8 cellular contexts compared by ENCODE assay signal in the genomic region with DNA sequence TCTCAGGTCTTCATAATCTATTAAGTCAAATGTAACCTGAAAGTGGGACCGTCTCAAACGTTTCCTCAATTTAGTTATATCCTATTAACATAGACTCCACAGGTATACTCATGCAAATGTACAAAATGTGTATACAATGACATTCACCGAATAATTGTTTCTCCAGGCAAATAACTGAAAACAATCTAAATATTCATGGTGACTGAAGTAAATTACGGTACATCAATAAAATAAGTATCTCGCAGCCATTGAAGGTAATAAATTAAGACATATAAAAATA. TPM values are rescaled to one million over a fixed set of nuclear protein-coding genes. Genes with fewer than 3 reads are reported as not detected.
DNase-seq lines count a peak whose midpoint lies in the region; ATAC-seq and TF ChIP-seq lines count a peak whose summit lies in the region.

No MANE protein-coding gene starts in this region.

- H3K27me3 Mint-ChIP-seq in brain: peaks cover 16% of the 10 kb centered on the region

- H3K4me1 ChIP-seq in heart right ventricle (peaks cover 0 to 32% (median 27%) of the 10 kb centered on the region in 9 donors), mesodermal cell (ENCODE audit: control insufficient read depth, insufficient read depth, low read length, poor library complexity, severe bottlenecking) (peaks cover 10% of the 10 kb centered on the region), vagina (peaks cover 22% of the 10 kb centered on the region)

- peak overlapping the region; percentile 89 to 100 (median 99) for H3K27ac Mint-ChIP-seq in brain

- H3K27ac ChIP-seq in heart right ventricle: peak overlapping the region in 9 of 10 donors; percentile 46 to 87 (median 75)
- H3K27ac ChIP-seq in mesodermal cell (ENCODE audit: low read depth, low read length, severe bottlenecking): peak overlapping the region; percentile 94
- H3K27ac ChIP-seq in vagina: peak overlapping the region; percentile 61

- H3K9me3 Mint-ChIP-seq in brain: peaks cover 0 to 3% (median 2%) of the 10 kb centered on the region in 5 experiments

- intact Hi-C loops in heart right ventricle (cut with DNase I) (loop anchor here in 3 of 10 donors (5.0 to 10.0 kb wide), 2 partner anchors 151 to 158 kb away; no protein-coding TSS in a partner anchor), Right ventricle myocardium inferior (cut with DNase I) (loop anchor here (1.0 to 10.0 kb wide), 3 partner anchors 32 to 158 kb away; a partner anchor contains a TSS), vagina (cut with DNase I) (loop anchor here (10.0 kb wide), 2 partner anchors 158 to 1088 kb away; no protein-coding TSS in a partner anchor)

- H3K27me3 ChIP-seq in heart right ventricle (no peaks in the 10 kb centered on the region), vagina (no peaks in the 10 kb centered on the region)

- no peak for ATAC-seq in heart right ventricle
- ATAC-seq in Right ventricle myocardium inferior: no peak
- ATAC-seq in GM18907 (IDR thresholded peaks at IDR 0.05; ENCODE audit: unreplicated experiment): no peak

- no peak for DNase-seq in heart right ventricle
- no peak for DNase-seq in Right ventricle myocardium inferior (ENCODE audit: missing footprints)
- DNase-seq in vagina (ENCODE audit: extremely low spot score in 2 of 2): no peak
- DNase-seq in AG08395 (ENCODE audit: low spot score): no peak
- no peak for DNase-seq in AG20443 (ENCODE audit: low spot score)

- H3K36me3 Mint-ChIP-seq in brain: peaks cover 55% of the 10 kb centered on the region

- WGBS in heart right ventricle, 2 donors: 1% methylated on average over 5 of the region's 5 CpGs
- WGBS in mesodermal cell (ENCODE audit: insufficient coverage in 2 of 2), 2 experiments: no CpG with 5 or more reads among the region's 5 CpGs

- H3K4me1 Mint-ChIP-seq in brain: peaks cover 57% of the 10 kb centered on the region

- H3K36me3 ChIP-seq in heart right ventricle (peaks cover 0 to 40% (median 12%) of the 10 kb centered on the region in 9 donors), mesodermal cell (ENCODE audit: control insufficient read depth, insufficient read depth, low read length) (peaks cover 39% of the 10 kb centered on the region), vagina (peaks cover 0 to 15% of the 10 kb centered on the region in 2 donors)

- no peak for TF ChIP-seq CTCF in heart right ventricle (IDR thresholded peaks at IDR 0.05)
- no peak for TF ChIP-seq CTCF in brain (conservative IDR thresholded peaks at IDR 0.05)
- no peak for TF ChIP-seq CTCF in vagina (IDR thresholded peaks at IDR 0.05)

- H3K4me3 Mint-ChIP-seq in brain: peak overlapping the region; percentile 93 to 100 (median 96)

- H3K9me3 ChIP-seq in heart right ventricle (no peaks in the 10 kb centered on the region), mesodermal cell (ENCODE audit: control insufficient read depth, low read length) (no peaks in the 10 kb centered on the region), vagina (no peaks in the 10 kb centered on the region)

- H3K4me3 ChIP-seq in heart right ventricle: peak overlapping the region; percentile 60 to 92 (median 78)
- H3K4me3 ChIP-seq in mesodermal cell (ENCODE audit: extremely low read depth, insufficient read depth, low read length, poor library complexity, severe bottlenecking): peak overlapping the region; percentile 78
- peak overlapping the region; percentile 72 to 74 for H3K4me3 ChIP-seq in vagina

- TF ChIP-seq POLR2A in vagina (IDR thresholded peaks at IDR 0.05): no peak

RNA-seq across cellular contexts. Expression of a gene that starts 0.5 kb away (rescaled TPM):
- total RNA-seq in heart right ventricle: 10 to 100 TPM; 48.0 to 79.6 (median 62.7) TPM
- polyA plus RNA-seq in heart right ventricle: 10 to 100 TPM in 1 of 2 donors, 1 to 10 TPM in 1; 9.0 to 54.7 TPM
- 54.7 TPM for total RNA-seq in Right ventricle myocardium inferior
- polyA plus RNA-seq in brain (ENCODE audit: insufficient read depth, low read depth, low replicate concordance): 41.7 TPM
- polyA plus RNA-seq in mesodermal cell (2013, experiment 1 of 2): 144 TPM
- 143 TPM for polyA plus RNA-seq in mesodermal cell (2013, experiment 2 of 2)
- total RNA-seq in vagina: 63.8 TPM

RNA-seq across cellular contexts. Expression of a gene that starts 32.1 kb away (rescaled TPM):
- 10 to 100 TPM; 12.6 to 19.1 (median 15.0) TPM for total RNA-seq in heart right ventricle
- 10 to 100 TPM in 1 of 2 donors, 1 to 10 TPM in 1; 9.1 to 27.4 TPM for polyA plus RNA-seq in heart right ventricle
- total RNA-seq in Right ventricle myocardium inferior: 14.2 TPM
- 8.1 TPM for polyA plus RNA-seq in brain (ENCODE audit: insufficient read depth, low read depth, low replicate concordance)
- 18.8 TPM for polyA plus RNA-seq in mesodermal cell (2013, experiment 1 of 2)
- 23.0 TPM for polyA plus RNA-seq in mesodermal cell (2013, experiment 2 of 2)
- total RNA-seq in vagina: 35.6 TPM

RNA-seq across cellular contexts. Expression of a gene that starts 32.7 kb away (rescaled TPM):
- total RNA-seq in heart right ventricle (1 to 10 TPM; 1.3 to 5.2 (median 3.1) TPM), Right ventricle myocardium inferior (3.3 TPM), vagina (9.3 TPM)
- polyA plus RNA-seq in heart right ventricle (1 to 10 TPM; 1.3 to 1.4 TPM), brain (ENCODE audit: insufficient read depth, low read depth, low replicate concordance) (11.2 TPM)
- 11.4 TPM for polyA plus RNA-seq in mesodermal cell (2013, experiment 1 of 2)
- 14.7 TPM for polyA plus RNA-seq in mesodermal cell (2013, experiment 2 of 2)
